ENCODE assay signal across 1 cellular context in genomic region chr12:109716092-109716479, GRCh38.
TF ChIP-seq lines count a peak whose summit lies in the region.

No MANE protein-coding gene starts in this region.

TF ChIP-seq in K562, 482 proteins besides CTCF, POLR2A, EP300 and RAD21 (continued from another document):
- no peak for TF ChIP-seq ZNF518B (CRISPR knock-in tag; IDR thresholded peaks at IDR 0.05)
- TF ChIP-seq HES1 (IDR thresholded peaks at IDR 0.05; ENCODE audit: low read depth): no peak
- no peak for TF ChIP-seq PHB (CRISPR knock-in tag; IDR thresholded peaks at IDR 0.05)
- TF ChIP-seq THAP12 (CRISPR knock-in tag; IDR thresholded peaks at IDR 0.05): no peak
- no peak for TF ChIP-seq RBM15 (IDR thresholded peaks at IDR 0.05; ENCODE audit: insufficient read depth, low read length)
- TF ChIP-seq ZNF445 (CRISPR knock-in tag; IDR thresholded peaks at IDR 0.05; ENCODE audit: low read depth): no peak
